Comparison of ENCODE assay signal across 1 cellular context in the genomic region with DNA sequence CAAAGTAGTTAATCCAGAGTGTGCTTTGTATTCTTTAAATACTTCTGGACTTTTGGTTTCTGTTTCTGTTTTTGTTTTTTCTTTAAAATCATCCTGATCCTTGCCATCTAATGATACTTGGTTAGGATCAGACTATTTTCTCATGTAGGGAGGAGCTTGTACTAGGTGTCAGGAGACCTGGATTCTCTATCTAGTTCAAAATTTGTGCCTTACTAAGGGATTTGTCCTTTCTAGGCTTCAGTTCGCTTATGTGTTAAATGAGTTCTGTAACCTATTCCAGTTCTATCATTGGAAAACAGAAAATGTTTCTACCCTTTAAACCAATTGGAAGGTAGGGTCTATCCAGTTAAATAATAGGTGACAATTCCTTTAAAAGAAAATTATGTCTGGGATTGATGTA.
TF ChIP-seq lines count a peak whose summit lies in the region.

No MANE protein-coding gene starts in this region.

TF ChIP-seq in GM12878, 131 proteins besides CTCF, POLR2A, EP300 and RAD21:
- TF ChIP-seq CHD1 (IDR thresholded peaks at IDR 0.05; ENCODE audit: low read depth, low read length) (0 out of 2 replicates have a peak, but pooled peaks have one; percentile 49), ZNF274 (IDR thresholded peaks at IDR 0.05; ENCODE audit: insufficient read depth, insufficient read length) (no peak), SUZ12 (IDR thresholded peaks at IDR 0.05; ENCODE audit: unreplicated experiment) (no peak), JUNB (IDR thresholded peaks at IDR 0.05) (no peak), NBN (IDR thresholded peaks at IDR 0.05) (no peak)
- TF ChIP-seq, protein P1, sequence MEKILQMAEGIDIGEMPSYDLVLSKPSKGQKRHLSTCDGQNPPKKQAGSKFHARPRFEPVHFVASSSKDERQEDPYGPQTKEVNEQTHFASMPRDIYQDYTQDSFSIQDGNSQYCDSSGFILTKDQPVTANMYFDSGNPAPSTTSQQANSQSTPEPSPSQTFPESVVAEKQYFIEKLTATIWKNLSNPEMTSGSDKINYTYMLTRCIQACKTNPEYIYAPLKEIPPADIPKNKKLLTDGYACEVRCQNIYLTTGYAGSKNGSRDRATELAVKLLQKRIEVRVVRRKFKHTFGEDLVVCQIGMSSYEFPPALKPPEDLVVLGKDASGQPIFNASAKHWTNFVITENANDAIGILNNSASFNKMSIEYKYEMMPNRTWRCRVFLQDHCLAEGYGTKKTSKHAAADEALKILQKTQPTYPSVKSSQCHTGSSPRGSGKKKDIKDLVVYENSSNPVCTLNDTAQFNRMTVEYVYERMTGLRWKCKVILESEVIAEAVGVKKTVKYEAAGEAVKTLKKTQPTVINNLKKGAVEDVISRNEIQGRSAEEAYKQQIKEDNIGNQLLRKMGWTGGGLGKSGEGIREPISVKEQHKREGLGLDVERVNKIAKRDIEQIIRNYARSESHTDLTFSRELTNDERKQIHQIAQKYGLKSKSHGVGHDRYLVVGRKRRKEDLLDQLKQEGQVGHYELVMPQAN (conservative IDR thresholded peaks at IDR 0.05) = no peak
- TF ChIP-seq, protein P2, sequence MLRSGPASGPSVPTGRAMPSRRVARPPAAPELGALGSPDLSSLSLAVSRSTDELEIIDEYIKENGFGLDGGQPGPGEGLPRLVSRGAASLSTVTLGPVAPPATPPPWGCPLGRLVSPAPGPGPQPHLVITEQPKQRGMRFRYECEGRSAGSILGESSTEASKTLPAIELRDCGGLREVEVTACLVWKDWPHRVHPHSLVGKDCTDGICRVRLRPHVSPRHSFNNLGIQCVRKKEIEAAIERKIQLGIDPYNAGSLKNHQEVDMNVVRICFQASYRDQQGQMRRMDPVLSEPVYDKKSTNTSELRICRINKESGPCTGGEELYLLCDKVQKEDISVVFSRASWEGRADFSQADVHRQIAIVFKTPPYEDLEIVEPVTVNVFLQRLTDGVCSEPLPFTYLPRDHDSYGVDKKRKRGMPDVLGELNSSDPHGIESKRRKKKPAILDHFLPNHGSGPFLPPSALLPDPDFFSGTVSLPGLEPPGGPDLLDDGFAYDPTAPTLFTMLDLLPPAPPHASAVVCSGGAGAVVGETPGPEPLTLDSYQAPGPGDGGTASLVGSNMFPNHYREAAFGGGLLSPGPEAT (IDR thresholded peaks at IDR 0.05; ENCODE audit: low read depth) = 0 out of 2 replicates have a peak, but pooled peaks have one; percentile 10
- TF ChIP-seq, protein P3, sequence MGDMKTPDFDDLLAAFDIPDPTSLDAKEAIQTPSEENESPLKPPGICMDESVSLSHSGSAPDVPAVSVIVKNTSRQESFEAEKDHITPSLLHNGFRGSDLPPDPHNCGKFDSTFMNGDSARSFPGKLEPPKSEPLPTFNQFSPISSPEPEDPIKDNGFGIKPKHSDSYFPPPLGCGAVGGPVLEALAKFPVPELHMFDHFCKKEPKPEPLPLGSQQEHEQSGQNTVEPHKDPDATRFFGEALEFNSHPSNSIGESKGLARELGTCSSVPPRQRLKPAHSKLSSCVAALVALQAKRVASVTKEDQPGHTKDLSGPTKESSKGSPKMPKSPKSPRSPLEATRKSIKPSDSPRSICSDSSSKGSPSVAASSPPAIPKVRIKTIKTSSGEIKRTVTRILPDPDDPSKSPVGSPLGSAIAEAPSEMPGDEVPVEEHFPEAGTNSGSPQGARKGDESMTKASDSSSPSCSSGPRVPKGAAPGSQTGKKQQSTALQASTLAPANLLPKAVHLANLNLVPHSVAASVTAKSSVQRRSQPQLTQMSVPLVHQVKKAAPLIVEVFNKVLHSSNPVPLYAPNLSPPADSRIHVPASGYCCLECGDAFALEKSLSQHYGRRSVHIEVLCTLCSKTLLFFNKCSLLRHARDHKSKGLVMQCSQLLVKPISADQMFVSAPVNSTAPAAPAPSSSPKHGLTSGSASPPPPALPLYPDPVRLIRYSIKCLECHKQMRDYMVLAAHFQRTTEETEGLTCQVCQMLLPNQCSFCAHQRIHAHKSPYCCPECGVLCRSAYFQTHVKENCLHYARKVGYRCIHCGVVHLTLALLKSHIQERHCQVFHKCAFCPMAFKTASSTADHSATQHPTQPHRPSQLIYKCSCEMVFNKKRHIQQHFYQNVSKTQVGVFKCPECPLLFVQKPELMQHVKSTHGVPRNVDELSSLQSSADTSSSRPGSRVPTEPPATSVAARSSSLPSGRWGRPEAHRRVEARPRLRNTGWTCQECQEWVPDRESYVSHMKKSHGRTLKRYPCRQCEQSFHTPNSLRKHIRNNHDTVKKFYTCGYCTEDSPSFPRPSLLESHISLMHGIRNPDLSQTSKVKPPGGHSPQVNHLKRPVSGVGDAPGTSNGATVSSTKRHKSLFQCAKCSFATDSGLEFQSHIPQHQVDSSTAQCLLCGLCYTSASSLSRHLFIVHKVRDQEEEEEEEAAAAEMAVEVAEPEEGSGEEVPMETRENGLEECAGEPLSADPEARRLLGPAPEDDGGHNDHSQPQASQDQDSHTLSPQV (IDR thresholded peaks at IDR 0.05) = no peak
- TF ChIP-seq, protein P4, sequence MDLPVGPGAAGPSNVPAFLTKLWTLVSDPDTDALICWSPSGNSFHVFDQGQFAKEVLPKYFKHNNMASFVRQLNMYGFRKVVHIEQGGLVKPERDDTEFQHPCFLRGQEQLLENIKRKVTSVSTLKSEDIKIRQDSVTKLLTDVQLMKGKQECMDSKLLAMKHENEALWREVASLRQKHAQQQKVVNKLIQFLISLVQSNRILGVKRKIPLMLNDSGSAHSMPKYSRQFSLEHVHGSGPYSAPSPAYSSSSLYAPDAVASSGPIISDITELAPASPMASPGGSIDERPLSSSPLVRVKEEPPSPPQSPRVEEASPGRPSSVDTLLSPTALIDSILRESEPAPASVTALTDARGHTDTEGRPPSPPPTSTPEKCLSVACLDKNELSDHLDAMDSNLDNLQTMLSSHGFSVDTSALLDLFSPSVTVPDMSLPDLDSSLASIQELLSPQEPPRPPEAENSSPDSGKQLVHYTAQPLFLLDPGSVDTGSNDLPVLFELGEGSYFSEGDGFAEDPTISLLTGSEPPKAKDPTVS (IDR thresholded peaks at IDR 0.05; ENCODE audit: low read depth, low read length) = no peak
